In genomic region chr11:34825315-34825669, GRCh38 we compare ENCODE assay signal across 19 cellular contexts.
DNase-seq lines count a peak whose midpoint lies in the region; FAIRE-seq and TF ChIP-seq lines count a peak whose summit lies in the region.
"Had no signal": no experiment of that assay in that cellular context is flagged by ENCODE, and none has a peak within 500 bp of the region (broad histone marks: within the 10 kb centered on the region; RNA-seq: fewer than 3 reads in every experiment).

No MANE protein-coding gene starts in this region.

- FAIRE-seq in bronchial epithelial cell (lab: Jason Lieb, UNC) (no peak), keratinocyte (lab: Jason Lieb, UNC) (peak; percentile 20)
- FAIRE-seq: frontal cortex had no signal

- H3K36me3 ChIP-seq in bronchial epithelial cell (ENCODE audit: control insufficient read depth, insufficient read depth, low read length): no peaks in the 10 kb centered on the region
- no peaks in the 10 kb centered on the region for H3K36me3 ChIP-seq in keratinocyte (ENCODE audit: control insufficient read depth in 2 of 2, extremely low read depth in 1 of 2, insufficient read depth in 2 of 2, low read length in 2 of 2)
- H3K36me3 ChIP-seq: ovary, sigmoid colon had no signal

- no peaks in the 10 kb centered on the region for H3K9me3 Mint-ChIP-seq in osteocyte (ENCODE audit: unreplicated experiment)
- H3K9me3 Mint-ChIP-seq: CD14-positive monocyte; dendritic cell treated with granulocyte-macrophage colony-stimulating factor and Interleukin-4, amounts not matched to agents 40 ng/mL and 50 ng/mL, for 4 days; naive thymus-derived CD8-positive, alpha-beta T cell had no signal

- dilution Hi-C loops in keratinocyte (cut with MboI; ENCODE audit: extremely low pct_ligation_motif_present, low sequenced_read_pairs): no loop called here

- TF ChIP-seq CTCF in bronchial epithelial cell (IDR thresholded peaks at IDR 0.05; ENCODE audit: insufficient read depth, low read length, severe bottlenecking) (no peak), keratinocyte (optimal IDR thresholded peaks at IDR 0.05 in 1 of 3, IDR thresholded peaks at IDR 0.05 in 1 of 3, conservative IDR thresholded peaks at IDR 0.05 in 1 of 3; ENCODE audit: extremely low read depth in 1 of 3, insufficient read depth in 2 of 3, low read length in 3 of 3) (no peak), GM13976 (IDR thresholded peaks at IDR 0.05; ENCODE audit: borderline replicate concordance, control extremely low read depth, extremely low read depth, insufficient read depth, missing control alignments) (no peak), osteocyte (IDR thresholded peaks at IDR 0.05) (no peak)

- no peak overlapping the region for H3K27ac Mint-ChIP-seq in osteocyte (ENCODE audit: unreplicated experiment)
- H3K27ac Mint-ChIP-seq: CD14-positive monocyte; dendritic cell treated with granulocyte-macrophage colony-stimulating factor and Interleukin-4, amounts not matched to agents 40 ng/mL and 50 ng/mL, for 4 days; naive thymus-derived CD8-positive, alpha-beta T cell had no signal

- H3K27me3 Mint-ChIP-seq in osteocyte (ENCODE audit: unreplicated experiment): peaks cover 4% of the 10 kb centered on the region

- DNase-seq in HPDE6-E6E7 (ENCODE audit: extremely low spot score) (peak; percentile 31), bronchial epithelial cell (ENCODE audit: low read depth) (peak; percentile 89), keratinocyte (ENCODE audit: low read depth, low spot score) (no peak), GOT3 (lab: John Stamatoyannopoulos, UW) (no peak), GM13976 (ENCODE audit: low spot score) (no peak), osteocyte (ENCODE audit: extremely low spot score, unreplicated experiment) (no peak)
- no peak for DNase-seq in activated naive CD4-positive, alpha-beta T cell treated with Interleukin-2 at 50 U/mL for 16 hours
- DNase-seq: activated CD4-positive, alpha-beta T cell treated with anti-CD3 and anti-CD28 coated beads, Interleukin-2, amount 50 U/mL, for 48 hours; activated effector memory CD4-positive, alpha-beta T cell treated with anti-CD3 and anti-CD28 coated beads, Interleukin-2, amount 50 U/mL, for 16 hours; H7; naive thymus-derived CD8-positive, alpha-beta T cell; NCI-H1436; NCI-H524; ovary; sigmoid colon had no signal

- H3K9me3 ChIP-seq in keratinocyte (ENCODE audit: control insufficient read depth, low read depth, low read length): no peaks in the 10 kb centered on the region
- H3K9me3 ChIP-seq: ovary, sigmoid colon had no signal

- no peak overlapping the region for H3K4me3 Mint-ChIP-seq in osteocyte (ENCODE audit: unreplicated experiment)
- H3K4me3 Mint-ChIP-seq: CD14-positive monocyte; dendritic cell treated with granulocyte-macrophage colony-stimulating factor and Interleukin-4, amounts not matched to agents 40 ng/mL and 50 ng/mL, for 4 days; naive thymus-derived CD8-positive, alpha-beta T cell had no signal

- H4K20me1 ChIP-seq in keratinocyte (ENCODE audit: control insufficient read depth, extremely low read depth, insufficient read depth, low read length): no peaks in the 10 kb centered on the region

- H3K9me1 ChIP-seq in keratinocyte (ENCODE audit: control insufficient read depth, extremely low read depth, insufficient read depth, low read length): no peaks in the 10 kb centered on the region

- H3K27me3 ChIP-seq in bronchial epithelial cell (ENCODE audit: control insufficient read depth, insufficient read depth, low read length) (no peaks in the 10 kb centered on the region), keratinocyte (ENCODE audit: control insufficient read depth, extremely low read depth, insufficient read depth, low read length) (no peaks in the 10 kb centered on the region)
- H3K27me3 ChIP-seq: ovary, sigmoid colon had no signal

- peak overlapping the region; percentile 41 for H2AFZ ChIP-seq in keratinocyte (ENCODE audit: control insufficient read depth, low read length)

- H3K4me1 ChIP-seq in keratinocyte (ENCODE audit: control insufficient read depth, extremely low read depth, insufficient read depth, low read length): peaks cover 14% of the 10 kb centered on the region
- H3K4me1 ChIP-seq: sigmoid colon had no signal

- H3K27ac ChIP-seq in keratinocyte (ENCODE audit: control insufficient read depth, insufficient read depth, low read length): no peak overlapping the region
- H3K27ac ChIP-seq in skin epidermis: peak overlapping the region in 15 of 21 experiments; percentile 4 to 72 (median 42)
- H3K27ac ChIP-seq: ovary, sigmoid colon had no signal

- peaks cover 2% of the 10 kb centered on the region for H3K36me3 Mint-ChIP-seq in osteocyte (ENCODE audit: unreplicated experiment)
- H3K36me3 Mint-ChIP-seq: CD14-positive monocyte; naive thymus-derived CD8-positive, alpha-beta T cell had no signal

- H3K79me2 ChIP-seq in keratinocyte (ENCODE audit: control insufficient read depth, insufficient read depth, low read length): no peaks in the 10 kb centered on the region

- H3K4me1 Mint-ChIP-seq in osteocyte (ENCODE audit: unreplicated experiment): no peaks in the 10 kb centered on the region
- H3K4me1 Mint-ChIP-seq: CD14-positive monocyte had no signal

- in situ Hi-C loops in GM13976 (cut with MboI; ENCODE audit: low sequenced_read_pairs, unreplicated experiment): no loop called here

- H3K4me3 ChIP-seq in bronchial epithelial cell (ENCODE audit: low read depth, low read length) (no peak overlapping the region), keratinocyte (ENCODE audit: control insufficient read depth in 2 of 3, extremely low read depth in 1 of 3, insufficient read depth in 2 of 3, low read depth in 1 of 3, low read length in 3 of 3) (no peak overlapping the region), skin epidermis (no peak overlapping the region)
- H3K4me3 ChIP-seq: ovary, sigmoid colon had no signal

- no peak overlapping the region for H3K9ac ChIP-seq in keratinocyte (ENCODE audit: control insufficient read depth, extremely low read depth, insufficient read depth, low read length)

- peak overlapping the region; percentile 9 for H3K4me2 ChIP-seq in keratinocyte (ENCODE audit: control insufficient read depth, extremely low read depth, insufficient read depth, low read depth, low read length)

Comparison
In these comparisons a context has a peak if more than half of its experiments do, and no peak if none do; other contexts are left out.
1. DNase-seq: peak in HPDE6-E6E7 (single experiment) and bronchial epithelial cell (single experiment); none in keratinocyte (single experiment), activated naive CD4-positive, alpha-beta T cell treated with Interleukin-2 at 50 U/mL for 16 hours (single experiment), GOT3 (single experiment), GM13976 (single experiment) and osteocyte (single experiment).